In the genomic region with DNA sequence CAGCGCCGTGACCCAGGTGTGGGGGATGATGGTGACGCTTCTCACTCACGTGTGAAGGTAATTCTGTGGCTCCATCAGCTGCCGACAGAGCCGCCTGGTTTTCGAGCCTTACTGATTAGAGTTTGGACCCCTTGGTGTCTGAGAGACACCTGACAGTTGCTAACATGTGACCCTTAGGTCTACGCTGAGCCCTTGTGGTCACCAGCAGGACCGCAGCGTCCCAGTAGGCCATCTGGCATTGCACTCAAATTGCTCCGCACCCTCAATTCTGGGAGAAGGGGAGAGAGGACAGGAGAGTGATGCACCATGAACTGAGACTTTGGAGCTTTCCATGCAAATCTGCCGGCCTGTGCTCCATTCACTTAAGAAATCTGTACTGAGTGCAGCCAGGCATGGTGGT, we compare ENCODE assay signal across 23 cellular contexts. TPM values are rescaled to one million over a fixed set of nuclear protein-coding genes. Genes with fewer than 3 reads are reported as not detected.
DNase-seq lines count a peak whose midpoint lies in the region; ATAC-seq, FAIRE-seq and TF ChIP-seq lines count a peak whose summit lies in the region.
"Had no signal": no experiment of that assay in that cellular context is flagged by ENCODE, and none has a peak within 500 bp of the region (broad histone marks: within the 10 kb centered on the region; RNA-seq: fewer than 3 reads in every experiment).

No MANE protein-coding gene starts in this region.

- H3K36me3 ChIP-seq in CD8-positive, alpha-beta memory T cell (ENCODE audit: insufficient read depth, low read length): no peaks in the 10 kb centered on the region
- peaks cover 4% of the 10 kb centered on the region for H3K36me3 ChIP-seq in astrocyte (ENCODE audit: insufficient read depth, low read length)

- H3K4me3 Mint-ChIP-seq in CD8-positive, alpha-beta memory T cell: peak overlapping the region in 5 of 7 donors; percentile 19 to 91 (median 59)
- no peak overlapping the region for H3K4me3 Mint-ChIP-seq in HFFc6
- peak overlapping the region; percentile 35 for H3K4me3 Mint-ChIP-seq in astrocyte (ENCODE audit: unreplicated experiment)
- peak overlapping the region; percentile 54 for H3K4me3 Mint-ChIP-seq in nephron progenitor cell
- no peak overlapping the region for H3K4me3 Mint-ChIP-seq in activated CD8-positive, alpha-beta memory T cell treated with anti-CD3 and anti-CD28 coated beads, Interleukin-2, amount 10 ng/mL, durations not matched to agents 7 days and 5 days

- CTCF ChIA-PET in CD8-positive, alpha-beta memory T cell (lab: Charles Lee): interaction anchor here (1.4 kb wide), 1 partner anchor 46 kb away, joined by 3 read pairs; no protein-coding TSS in a partner anchor
- CTCF ChIA-PET in activated CD8-positive, alpha-beta memory T cell treated with anti-CD3 and anti-CD28 coated beads, Interleukin-2, amount 10 ng/mL, durations not matched to agents 7 days and 5 days (lab: Charles Lee): interaction anchor here (1.9 to 5.5 kb wide), 2 partner anchors 13 to 40 kb away, joined by 5 to 26 read pairs; no protein-coding TSS in a partner anchor

- H3K9ac ChIP-seq in astrocyte (ENCODE audit: low read length): no peak overlapping the region

- peak overlapping the region in 1 of 8 donors; percentile 89 for H3K27ac Mint-ChIP-seq in CD8-positive, alpha-beta memory T cell
- H3K27ac Mint-ChIP-seq in HFFc6: peak overlapping the region; percentile 29; the same call in 1 of the 2 replicates
- H3K27ac Mint-ChIP-seq in astrocyte (ENCODE audit: unreplicated experiment): peak overlapping the region; percentile 84
- H3K27ac Mint-ChIP-seq in nephron progenitor cell: no peak overlapping the region
- no peak overlapping the region for H3K27ac Mint-ChIP-seq in activated CD8-positive, alpha-beta memory T cell treated with anti-CD3 and anti-CD28 coated beads, Interleukin-2, amount 10 ng/mL, durations not matched to agents 7 days and 5 days
- H3K27ac Mint-ChIP-seq: CD8-positive, alpha-beta T cell; stimulated activated naive CD8-positive, alpha-beta T cell treated with anti-CD3 and anti-CD28 coated beads, Interleukin-15, Interleukin-2, amounts not matched to agents 100 ng/mL and 50 ng/mL, for 24 hours had no signal

- no peak for ATAC-seq in activated CD8-positive, alpha-beta memory T cell treated with anti-CD3 and anti-CD28 coated beads, Interleukin-2, amount 10 ng/mL, durations not matched to agents 7 days and 5 days
- ATAC-seq: CD8-positive, alpha-beta T cell had no signal

- H3K4me1 ChIP-seq in CD8-positive, alpha-beta memory T cell (ENCODE audit: insufficient read depth, low read length): peaks cover 16% of the 10 kb centered on the region
- peaks cover 21% of the 10 kb centered on the region for H3K4me1 ChIP-seq in astrocyte (ENCODE audit: insufficient read depth, low read length)

- H3K9me3 ChIP-seq in CD8-positive, alpha-beta memory T cell (ENCODE audit: low read length): no peaks in the 10 kb centered on the region
- no peaks in the 10 kb centered on the region for H3K9me3 ChIP-seq in astrocyte (ENCODE audit: insufficient read depth, low read depth, low read length)
- H3K9me3 ChIP-seq: tibial artery had no signal

- H3K27me3 Mint-ChIP-seq in CD8-positive, alpha-beta memory T cell: no peaks in the 10 kb centered on the region
- H3K27me3 Mint-ChIP-seq in HFFc6 (ENCODE audit: insufficient read depth) (no peaks in the 10 kb centered on the region), astrocyte (ENCODE audit: low read depth, unreplicated experiment) (no peaks in the 10 kb centered on the region), nephron progenitor cell (ENCODE audit: low read depth, poor library complexity) (peaks cover 29% of the 10 kb centered on the region)
- H3K27me3 Mint-ChIP-seq in activated CD8-positive, alpha-beta memory T cell treated with anti-CD3 and anti-CD28 coated beads, Interleukin-2, amount 10 ng/mL, durations not matched to agents 7 days and 5 days: peaks cover 9% of the 10 kb centered on the region
- H3K27me3 Mint-ChIP-seq: stimulated activated naive CD8-positive, alpha-beta T cell treated with anti-CD3 and anti-CD28 coated beads, Interleukin-15, Interleukin-2, amounts not matched to agents 100 ng/mL and 50 ng/mL, for 24 hours had no signal

- DNase-seq in CD8-positive, alpha-beta memory T cell: no peak
- DNase-seq in HFFc6: no peak
- DNase-seq in astrocyte (ENCODE audit: low read depth): no peak
- DNase-seq in nephron progenitor cell: no peak
- no peak for DNase-seq in activated CD8-positive, alpha-beta memory T cell treated with anti-CD3 and anti-CD28 coated beads, Interleukin-2, amount 10 ng/mL, durations not matched to agents 7 days and 5 days
- no peak for DNase-seq in NCI-H128 (lab: John Stamatoyannopoulos, UW; ENCODE audit: unreplicated experiment)
- no peak for DNase-seq in coronary artery (ENCODE audit: low spot score)
- DNase-seq: activated CD4-positive, alpha-beta T cell treated with anti-CD3 and anti-CD28 coated beads, Interleukin-2, amount 50 U/mL, for 1 hour; activated naive CD4-positive, alpha-beta T cell; amygdala; CD8-positive, alpha-beta T cell; kidney glomerular epithelial cell; NCI-H146; NCI-H2171; NCI-H526; RPMI8226; tibial artery had no signal

- TF ChIP-seq CTCF in HFFc6 (IDR thresholded peaks at IDR 0.05) (peak; percentile 24), astrocyte (IDR thresholded peaks at IDR 0.05; ENCODE audit: insufficient read depth, low read depth, low read length) (no peak), nephron progenitor cell (IDR thresholded peaks at IDR 0.05) (no peak), coronary artery (IDR thresholded peaks at IDR 0.05) (no peak)

- H3K27me3 ChIP-seq in CD8-positive, alpha-beta memory T cell (ENCODE audit: insufficient read depth, low read length, poor library complexity, severe bottlenecking): no peaks in the 10 kb centered on the region
- H3K27me3 ChIP-seq in astrocyte (ENCODE audit: insufficient read depth, low read length): no peaks in the 10 kb centered on the region
- H3K27me3 ChIP-seq: tibial artery had no signal

- H4K20me1 ChIP-seq in astrocyte (ENCODE audit: insufficient read depth, low read length): peaks cover 15% of the 10 kb centered on the region

- H3K4me2 ChIP-seq in astrocyte (ENCODE audit: low read length): no peak overlapping the region

- no peak overlapping the region for H3K4me3 ChIP-seq in CD8-positive, alpha-beta memory T cell (ENCODE audit: low read length)
- no peak overlapping the region for H3K4me3 ChIP-seq in astrocyte (ENCODE audit: insufficient read depth, low read depth, low read length)
- no peak overlapping the region for H3K4me3 ChIP-seq in coronary artery
- H3K4me3 ChIP-seq: skin epidermis, tibial artery had no signal

- no peak overlapping the region for H3K27ac ChIP-seq in CD8-positive, alpha-beta memory T cell (ENCODE audit: low read depth, low read length)
- no peak overlapping the region for H3K27ac ChIP-seq in astrocyte (ENCODE audit: low read depth, low read length)
- H3K27ac ChIP-seq in coronary artery: no peak overlapping the region
- H3K27ac ChIP-seq: HL-60 had no signal

- POLR2A ChIA-PET in CD8-positive, alpha-beta memory T cell (lab: Charles Lee): interaction anchor here (0.7 to 3.6 kb wide), 2 partner anchors 31 to 34 kb away, joined by 4 to 33 read pairs; partner anchors contain the start of gene FLYWCH2

- no peak for FAIRE-seq in astrocyte (lab: Jason Lieb, UNC)
- FAIRE-seq: frontal cortex, TTC549 had no signal

- no peak overlapping the region for H2AFZ ChIP-seq in astrocyte (ENCODE audit: low read depth, low read length)

- H3K79me2 ChIP-seq in astrocyte (ENCODE audit: insufficient read depth, low read length): peaks cover 22% of the 10 kb centered on the region

- H3K36me3 Mint-ChIP-seq in CD8-positive, alpha-beta memory T cell: peaks cover 0 to 43% (median 2%) of the 10 kb centered on the region in 3 donors
- H3K36me3 Mint-ChIP-seq in HFFc6 (ENCODE audit: low read depth): 0 out of 2 replicates have a peak, but pooled peaks cover 4% of the 10 kb centered on the region
- H3K36me3 Mint-ChIP-seq in astrocyte (ENCODE audit: low read depth, unreplicated experiment): peaks cover 2% of the 10 kb centered on the region
- H3K36me3 Mint-ChIP-seq in nephron progenitor cell (ENCODE audit: low read depth): peaks cover 13% of the 10 kb centered on the region
- peaks cover 12% of the 10 kb centered on the region for H3K36me3 Mint-ChIP-seq in activated CD8-positive, alpha-beta memory T cell treated with anti-CD3 and anti-CD28 coated beads, Interleukin-2, amount 10 ng/mL, durations not matched to agents 7 days and 5 days

- peaks cover 19 to 30% (median 21%) of the 10 kb centered on the region in 3 donors for H3K4me1 Mint-ChIP-seq in CD8-positive, alpha-beta memory T cell
- H3K4me1 Mint-ChIP-seq in HFFc6 (ENCODE audit: low read depth): peaks cover 39% of the 10 kb centered on the region
- H3K4me1 Mint-ChIP-seq in astrocyte (ENCODE audit: low read depth, unreplicated experiment): peaks cover 21% of the 10 kb centered on the region
- peaks cover 26% of the 10 kb centered on the region for H3K4me1 Mint-ChIP-seq in nephron progenitor cell
- H3K4me1 Mint-ChIP-seq in activated CD8-positive, alpha-beta memory T cell treated with anti-CD3 and anti-CD28 coated beads, Interleukin-2, amount 10 ng/mL, durations not matched to agents 7 days and 5 days: peaks cover 30% of the 10 kb centered on the region

- H3K9me3 Mint-ChIP-seq in CD8-positive, alpha-beta memory T cell: no peaks in the 10 kb centered on the region
- no peaks in the 10 kb centered on the region for H3K9me3 Mint-ChIP-seq in HFFc6
- no peaks in the 10 kb centered on the region for H3K9me3 Mint-ChIP-seq in astrocyte (ENCODE audit: unreplicated experiment)
- H3K9me3 Mint-ChIP-seq in nephron progenitor cell: no peaks in the 10 kb centered on the region
- H3K9me3 Mint-ChIP-seq in activated CD8-positive, alpha-beta memory T cell treated with anti-CD3 and anti-CD28 coated beads, Interleukin-2, amount 10 ng/mL, durations not matched to agents 7 days and 5 days (ENCODE audit: low read depth): no peaks in the 10 kb centered on the region
- H3K9me3 Mint-ChIP-seq: CD8-positive, alpha-beta T cell; stimulated activated naive CD8-positive, alpha-beta T cell treated with anti-CD3 and anti-CD28 coated beads, Interleukin-15, Interleukin-2, amounts not matched to agents 100 ng/mL and 50 ng/mL, for 24 hours had no signal

RNA-seq across cellular contexts. Expression of gene FLYWCH1, which starts 2.5 kb away (rescaled TPM):
- 10 to 100 TPM; 37.2 to 39.8 TPM for total RNA-seq in CD8-positive, alpha-beta memory T cell
- 20.9 TPM for polyA plus RNA-seq in CD8-positive, alpha-beta memory T cell
- total RNA-seq in HFFc6 (2021; fragmentation: NEBNext Ultra II Directional; extraction: Animal tissue kit (Norgen Biotek cat#: 25700)): 10 to 100 TPM; 30.3 to 34.9 (median 33.7) TPM
- total RNA-seq in astrocyte: 53.4 and 58.9 TPM in 2 replicates
- 10 to 100 TPM; 52.7 to 58.1 TPM for total RNA-seq in activated CD8-positive, alpha-beta memory T cell treated with anti-CD3 and anti-CD28 coated beads, Interleukin-2, amount 10 ng/mL, durations not matched to agents 7 days and 5 days

RNA-seq across cellular contexts. Expression of gene FLYWCH2, which starts 31.2 kb away (rescaled TPM):
- 10 to 100 TPM; 24.7 to 27.2 TPM for total RNA-seq in CD8-positive, alpha-beta memory T cell
- polyA plus RNA-seq in CD8-positive, alpha-beta memory T cell: 24.0 TPM
- total RNA-seq in HFFc6 (2021; fragmentation: NEBNext Ultra II Directional; extraction: Animal tissue kit (Norgen Biotek cat#: 25700)): 10 to 100 TPM; 24.5 to 29.3 (median 26.1) TPM
- total RNA-seq in astrocyte: 36.5 and 40.7 TPM in 2 replicates
- total RNA-seq in activated CD8-positive, alpha-beta memory T cell treated with anti-CD3 and anti-CD28 coated beads, Interleukin-2, amount 10 ng/mL, durations not matched to agents 7 days and 5 days: 10 to 100 TPM; 19.6 to 19.7 TPM

RNA-seq across cellular contexts. Expression of gene KREMEN2, which starts 49.8 kb away (rescaled TPM):
- not detected for total RNA-seq in CD8-positive, alpha-beta memory T cell
- polyA plus RNA-seq in CD8-positive, alpha-beta memory T cell: not detected
- not detected for total RNA-seq in HFFc6 (2021; fragmentation: NEBNext Ultra II Directional; extraction: Animal tissue kit (Norgen Biotek cat#: 25700))
- total RNA-seq in astrocyte: 7.5 and 8.0 TPM in 2 replicates
- under 1 TPM; 0.35 to 0.40 TPM for total RNA-seq in activated CD8-positive, alpha-beta memory T cell treated with anti-CD3 and anti-CD28 coated beads, Interleukin-2, amount 10 ng/mL, durations not matched to agents 7 days and 5 days
- total RNA-seq: CD8-positive, alpha-beta T cell; frontal cortex; pulmonary artery endothelial cell had no signal

RNA-seq across cellular contexts. Expression of gene PAQR4, which starts 54.9 kb away (rescaled TPM):
- 10 to 100 TPM; 38.7 to 39.0 TPM for total RNA-seq in CD8-positive, alpha-beta memory T cell
- 1.5 TPM for polyA plus RNA-seq in CD8-positive, alpha-beta memory T cell
- total RNA-seq in HFFc6 (2021; fragmentation: NEBNext Ultra II Directional; extraction: Animal tissue kit (Norgen Biotek cat#: 25700)): 10 to 100 TPM in 5 of 6 experiments, 1 to 10 TPM in 1; 5.7 to 16.5 (median 13.7) TPM
- 4.8 and 5.4 TPM in 2 replicates for total RNA-seq in astrocyte
- total RNA-seq in activated CD8-positive, alpha-beta memory T cell treated with anti-CD3 and anti-CD28 coated beads, Interleukin-2, amount 10 ng/mL, durations not matched to agents 7 days and 5 days: 10 to 100 TPM; 58.7 to 62.9 TPM

RNA-seq across cellular contexts. Expression of gene PRSS22, which starts 56.3 kb away (rescaled TPM):
- not detected for total RNA-seq in CD8-positive, alpha-beta memory T cell
- polyA plus RNA-seq in CD8-positive, alpha-beta memory T cell: not detected
- not detected for total RNA-seq in HFFc6 (2021; fragmentation: NEBNext Ultra II Directional; extraction: Animal tissue kit (Norgen Biotek cat#: 25700))
- 0.58 and 1.5 TPM in 2 replicates for total RNA-seq in astrocyte
- total RNA-seq in activated CD8-positive, alpha-beta memory T cell treated with anti-CD3 and anti-CD28 coated beads, Interleukin-2, amount 10 ng/mL, durations not matched to agents 7 days and 5 days: not detected
- total RNA-seq: frontal cortex, pulmonary artery endothelial cell had no signal

Comparison
In these comparisons a context has a peak if more than half of its experiments do, and no peak if none do; other contexts are left out.
1. H3K27ac Mint-ChIP-seq: peak in HFFc6 (single experiment) and astrocyte (single experiment); none in nephron progenitor cell (single experiment) and activated CD8-positive, alpha-beta memory T cell treated with anti-CD3 and anti-CD28 coated beads, Interleukin-2, amount 10 ng/mL, durations not matched to agents 7 days and 5 days (single experiment).
2. H3K4me3 Mint-ChIP-seq: peak in CD8-positive, alpha-beta memory T cell (5 of 7), astrocyte (single experiment) and nephron progenitor cell (single experiment); none in HFFc6 (single experiment) and activated CD8-positive, alpha-beta memory T cell treated with anti-CD3 and anti-CD28 coated beads, Interleukin-2, amount 10 ng/mL, durations not matched to agents 7 days and 5 days (single experiment).